16 cellular contexts compared by ENCODE assay signal in the genomic region with DNA sequence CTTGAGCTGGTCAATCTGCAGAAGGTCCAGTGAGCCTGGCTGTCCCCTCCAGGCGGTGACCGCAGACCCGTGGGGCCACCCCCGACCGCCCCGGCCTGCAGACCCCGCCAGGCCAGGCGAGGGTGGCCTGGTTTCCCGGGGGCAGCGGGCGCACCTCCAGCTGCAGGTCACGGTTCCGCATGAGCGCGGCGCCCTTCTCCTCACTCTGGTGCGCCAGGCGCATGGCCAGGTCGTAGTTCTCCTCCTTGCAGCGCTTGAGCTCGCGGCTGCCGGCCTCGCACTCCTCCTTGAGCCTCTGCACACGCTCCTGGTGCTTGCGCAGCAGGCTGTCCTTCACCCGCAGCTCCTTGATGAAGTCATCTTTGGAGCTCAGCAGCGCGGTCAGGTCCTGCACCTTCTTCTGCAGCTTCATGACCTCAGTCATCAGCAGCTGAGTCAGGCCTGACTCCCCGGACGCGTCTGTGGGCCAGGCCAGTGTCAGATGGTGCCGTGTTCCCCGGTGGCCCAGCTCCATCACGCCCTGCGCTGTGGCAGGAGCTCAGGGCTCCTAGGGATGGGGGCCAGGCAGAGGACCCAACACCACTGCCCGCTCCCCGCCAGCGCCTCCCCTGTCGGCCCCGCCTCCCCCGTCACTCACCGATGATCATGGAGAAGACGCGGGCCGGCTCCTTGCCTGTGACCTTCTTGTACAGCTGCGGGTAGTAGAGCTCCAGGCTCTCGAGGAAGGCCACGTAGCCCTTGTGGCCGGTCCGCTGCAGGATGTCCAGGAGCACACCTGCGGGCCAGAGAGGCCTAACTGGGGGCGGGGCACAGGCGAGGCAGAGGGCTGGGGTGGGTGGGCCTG.
"Had no signal": no experiment of that assay in that cellular context is flagged by ENCODE, and none has a peak within 500 bp of the region (broad histone marks: within the 10 kb centered on the region; RNA-seq: fewer than 3 reads in every experiment).

No MANE protein-coding gene starts in this region.

- H3K4me3 ChIP-seq: ascending aorta, dorsolateral prefrontal cortex, lung, neural progenitor cell, pancreas had no signal

- H3K4me1 ChIP-seq: ascending aorta, neural progenitor cell had no signal

- DNase-seq: activated CD4-positive, alpha-beta T cell treated with anti-CD3 and anti-CD28 coated beads, Interleukin-2, amount 50 U/mL, for 1 hour; activated naive CD4-positive, alpha-beta T cell treated with Interleukin-2 at 50 U/mL for 16 hours; activated naive CD8-positive, alpha-beta T cell treated with anti-CD3 and anti-CD28 coated beads, Interleukin-2, amount 50 U/mL, for 24 hours; dorsolateral prefrontal cortex; immature natural killer cell; left cardiac atrium; retina; stimulated activated CD4-positive, alpha-beta T cell treated with anti-CD3 and anti-CD28 coated beads, Interleukin-12 subunit alpha, Interleukin-12 subunit beta, amount 100 ng/mL, for 4 hours; stimulated activated CD4-positive, alpha-beta T cell treated with anti-CD3 and anti-CD28 coated beads, Interleukin-2, amount 100 ng/mL, for 24 hours; SW 1271 had no signal

- H3K4me2 ChIP-seq: neural progenitor cell had no signal

- H3K9ac ChIP-seq: neural progenitor cell had no signal

- H3K27ac ChIP-seq: ascending aorta, neural progenitor cell, pancreas had no signal

- H2AFZ ChIP-seq: neural progenitor cell had no signal

- H3K36me3 ChIP-seq: ascending aorta, neural progenitor cell, pancreas had no signal

- H3K9me3 ChIP-seq: ascending aorta, pancreas had no signal

- H3K27me3 ChIP-seq: ascending aorta, dorsolateral prefrontal cortex, neural progenitor cell, pancreas had no signal

- ATAC-seq: activated CD4-positive, CD25-positive, alpha-beta regulatory T cell treated with anti-CD3 and anti-CD28 coated beads, Interleukin-2, amount 50 U/mL, for 24 hours; activated naive CD8-positive, alpha-beta T cell treated with anti-CD3 and anti-CD28 coated beads, Interleukin-2, amount 50 U/mL, for 24 hours; activated T-helper 17 cell treated with anti-CD3 and anti-CD28 coated beads, Interleukin-2, amount 50 U/mL, for 72 hours; left cardiac atrium; pancreas had no signal
